In the genomic region with DNA sequence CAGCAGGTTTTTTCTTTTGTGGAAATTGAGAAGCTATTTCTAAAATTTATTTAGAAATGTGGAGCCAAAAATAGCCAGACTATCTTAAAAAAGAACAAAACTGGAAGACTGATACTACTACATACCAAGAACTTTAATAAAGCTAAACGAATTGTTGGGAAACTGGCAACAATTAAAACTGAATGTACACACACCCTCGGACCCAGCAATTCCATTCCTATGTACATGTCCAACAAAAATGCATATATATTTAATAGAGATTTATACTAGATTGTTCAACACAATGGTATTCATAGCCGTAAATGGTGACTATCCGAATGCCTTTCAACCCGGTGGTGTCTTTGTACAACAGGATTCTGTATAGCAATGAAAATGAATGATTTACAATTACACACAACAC, we compare ENCODE assay signal across 23 cellular contexts.
"Had no signal": no experiment of that assay in that cellular context is flagged by ENCODE, and none has a peak within 500 bp of the region (broad histone marks: within the 10 kb centered on the region; RNA-seq: fewer than 3 reads in every experiment).

No MANE protein-coding gene starts in this region.

- H3K4me1 ChIP-seq: gastrocnemius medialis, left lung, lower lobe of right lung had no signal

- H3K4me3 ChIP-seq: esophagus squamous epithelium, gastrocnemius medialis, heart right ventricle, left lung, lower lobe of right lung, mucosa of descending colon had no signal

- H3K36me3 ChIP-seq: esophagus squamous epithelium, gastrocnemius medialis, heart right ventricle, left lung, lower lobe of right lung had no signal

- H3K9me3 ChIP-seq: esophagus squamous epithelium, gastrocnemius medialis, heart right ventricle, left lung, lower lobe of right lung, mucosa of descending colon had no signal

- H3K27me3 ChIP-seq: esophagus squamous epithelium, gastrocnemius medialis had no signal

- DNase-seq: cortex of kidney; effector CD8-positive, alpha-beta T cell; effector memory CD8-positive, alpha-beta T cell; endodermal cell; erythroblast; esophagus squamous epithelium; foreskin fibroblast; foreskin melanocyte; gastrocnemius medialis; glutamatergic neuron; head of caudate nucleus; heart right ventricle; hippocampal formation; left cardiac atrium; left lung; left ventricle myocardium superior; lower lobe of right lung; mesenchymal stem cell; mucosa of descending colon; naive B cell; naive thymus-derived CD8-positive, alpha-beta T cell had no signal

- ATAC-seq: effector memory CD8-positive, alpha-beta T cell; esophagus mucosa; gastrocnemius medialis; heart right ventricle; left cardiac atrium; left lung; left ventricle myocardium superior; lower lobe of right lung; mucosa of descending colon; naive thymus-derived CD8-positive, alpha-beta T cell had no signal

- H3K27ac ChIP-seq: epithelial cell of prostate, esophagus squamous epithelium, gastrocnemius medialis, heart right ventricle, left lung, lower lobe of right lung had no signal
